Comparison of ENCODE assay signal across 1 cellular context in the genomic region with DNA sequence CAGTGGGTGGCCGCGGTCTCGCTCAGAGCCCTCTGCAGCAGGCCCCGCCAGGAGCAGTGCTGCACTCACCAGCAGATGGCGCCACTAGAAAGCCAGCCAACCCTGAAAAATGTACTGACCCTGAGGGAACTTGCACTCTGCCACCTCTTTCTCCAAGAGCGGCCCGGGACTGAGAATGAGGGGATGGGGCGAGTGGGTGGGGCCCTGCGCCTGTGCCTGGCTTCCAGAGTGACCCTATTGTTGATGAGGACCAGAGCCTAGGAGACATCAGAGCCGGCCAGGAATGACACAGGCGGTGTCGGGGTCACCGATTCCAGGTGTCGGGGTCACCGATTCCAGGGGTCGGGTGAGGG.
A peak's percentile ranks its signal among the peaks of the same experiment; 100 is the strongest.
TF ChIP-seq lines count a peak whose summit lies in the region.

No MANE protein-coding gene starts in this region.

TF ChIP-seq in K562, 482 proteins besides CTCF, POLR2A, EP300 and RAD21 (continued from another document):
- TF ChIP-seq, protein P1, sequence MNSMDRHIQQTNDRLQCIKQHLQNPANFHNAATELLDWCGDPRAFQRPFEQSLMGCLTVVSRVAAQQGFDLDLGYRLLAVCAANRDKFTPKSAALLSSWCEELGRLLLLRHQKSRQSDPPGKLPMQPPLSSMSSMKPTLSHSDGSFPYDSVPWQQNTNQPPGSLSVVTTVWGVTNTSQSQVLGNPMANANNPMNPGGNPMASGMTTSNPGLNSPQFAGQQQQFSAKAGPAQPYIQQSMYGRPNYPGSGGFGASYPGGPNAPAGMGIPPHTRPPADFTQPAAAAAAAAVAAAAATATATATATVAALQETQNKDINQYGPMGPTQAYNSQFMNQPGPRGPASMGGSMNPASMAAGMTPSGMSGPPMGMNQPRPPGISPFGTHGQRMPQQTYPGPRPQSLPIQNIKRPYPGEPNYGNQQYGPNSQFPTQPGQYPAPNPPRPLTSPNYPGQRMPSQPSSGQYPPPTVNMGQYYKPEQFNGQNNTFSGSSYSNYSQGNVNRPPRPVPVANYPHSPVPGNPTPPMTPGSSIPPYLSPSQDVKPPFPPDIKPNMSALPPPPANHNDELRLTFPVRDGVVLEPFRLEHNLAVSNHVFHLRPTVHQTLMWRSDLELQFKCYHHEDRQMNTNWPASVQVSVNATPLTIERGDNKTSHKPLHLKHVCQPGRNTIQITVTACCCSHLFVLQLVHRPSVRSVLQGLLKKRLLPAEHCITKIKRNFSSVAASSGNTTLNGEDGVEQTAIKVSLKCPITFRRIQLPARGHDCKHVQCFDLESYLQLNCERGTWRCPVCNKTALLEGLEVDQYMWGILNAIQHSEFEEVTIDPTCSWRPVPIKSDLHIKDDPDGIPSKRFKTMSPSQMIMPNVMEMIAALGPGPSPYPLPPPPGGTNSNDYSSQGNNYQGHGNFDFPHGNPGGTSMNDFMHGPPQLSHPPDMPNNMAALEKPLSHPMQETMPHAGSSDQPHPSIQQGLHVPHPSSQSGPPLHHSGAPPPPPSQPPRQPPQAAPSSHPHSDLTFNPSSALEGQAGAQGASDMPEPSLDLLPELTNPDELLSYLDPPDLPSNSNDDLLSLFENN (IDR thresholded peaks at IDR 0.05; ENCODE audit: low read depth in 2 of 2, low read length in 2 of 2): no peak
- TF ChIP-seq KLF16 (IDR thresholded peaks at IDR 0.05) (no peak), HDGF (IDR thresholded peaks at IDR 0.05) (peak; percentile 70; the same call in 1 of the 2 replicates), ZNF12 (CRISPR knock-in tag; IDR thresholded peaks at IDR 0.05) (0 out of 2 replicates have a peak, but pooled peaks have one; percentile 56), ZFX (CRISPR knock-in tag; IDR thresholded peaks at IDR 0.05) (0 out of 2 replicates have a peak, but pooled peaks have one; percentile 40), TBL1XR1 (IDR thresholded peaks at IDR 0.05; ENCODE audit: low read length in 2 of 2) (no peak), BRF1 (IDR thresholded peaks at IDR 0.05; ENCODE audit: borderline replicate concordance, extremely low read depth, insufficient read length) (no peak), CAMTA2 (CRISPR knock-in tag; conservative IDR thresholded peaks at IDR 0.05) (no peak), SP1 (CRISPR knock-in tag; IDR thresholded peaks at IDR 0.05) (no peak), KAT8 (IDR thresholded peaks at IDR 0.05; ENCODE audit: low read depth) (no peak), TEAD4 (IDR thresholded peaks at IDR 0.05; ENCODE audit: low read length) (0 out of 2 replicates have a peak, but pooled peaks have one; percentile 15), TEAD4 (CRISPR knock-in tag; IDR thresholded peaks at IDR 0.05; ENCODE audit: borderline replicate concordance) (no peak), CBFB (CRISPR knock-in tag; IDR thresholded peaks at IDR 0.05) (0 out of 2 replicates have a peak, but pooled peaks have one; percentile 27)
- TF ChIP-seq, protein P2, sequence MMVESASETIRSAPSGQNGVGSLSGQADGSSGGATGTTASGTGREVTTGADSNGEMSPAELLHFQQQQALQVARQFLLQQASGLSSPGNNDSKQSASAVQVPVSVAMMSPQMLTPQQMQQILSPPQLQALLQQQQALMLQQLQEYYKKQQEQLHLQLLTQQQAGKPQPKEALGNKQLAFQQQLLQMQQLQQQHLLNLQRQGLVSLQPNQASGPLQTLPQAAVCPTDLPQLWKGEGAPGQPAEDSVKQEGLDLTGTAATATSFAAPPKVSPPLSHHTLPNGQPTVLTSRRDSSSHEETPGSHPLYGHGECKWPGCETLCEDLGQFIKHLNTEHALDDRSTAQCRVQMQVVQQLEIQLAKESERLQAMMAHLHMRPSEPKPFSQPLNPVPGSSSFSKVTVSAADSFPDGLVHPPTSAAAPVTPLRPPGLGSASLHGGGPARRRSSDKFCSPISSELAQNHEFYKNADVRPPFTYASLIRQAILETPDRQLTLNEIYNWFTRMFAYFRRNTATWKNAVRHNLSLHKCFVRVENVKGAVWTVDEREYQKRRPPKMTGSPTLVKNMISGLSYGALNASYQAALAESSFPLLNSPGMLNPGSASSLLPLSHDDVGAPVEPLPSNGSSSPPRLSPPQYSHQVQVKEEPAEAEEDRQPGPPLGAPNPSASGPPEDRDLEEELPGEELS (CRISPR knock-in tag; IDR thresholded peaks at IDR 0.05; ENCODE audit: borderline replicate concordance): 0 out of 2 replicates have a peak, but pooled peaks have one; percentile 10
- TF ChIP-seq, protein P3, sequence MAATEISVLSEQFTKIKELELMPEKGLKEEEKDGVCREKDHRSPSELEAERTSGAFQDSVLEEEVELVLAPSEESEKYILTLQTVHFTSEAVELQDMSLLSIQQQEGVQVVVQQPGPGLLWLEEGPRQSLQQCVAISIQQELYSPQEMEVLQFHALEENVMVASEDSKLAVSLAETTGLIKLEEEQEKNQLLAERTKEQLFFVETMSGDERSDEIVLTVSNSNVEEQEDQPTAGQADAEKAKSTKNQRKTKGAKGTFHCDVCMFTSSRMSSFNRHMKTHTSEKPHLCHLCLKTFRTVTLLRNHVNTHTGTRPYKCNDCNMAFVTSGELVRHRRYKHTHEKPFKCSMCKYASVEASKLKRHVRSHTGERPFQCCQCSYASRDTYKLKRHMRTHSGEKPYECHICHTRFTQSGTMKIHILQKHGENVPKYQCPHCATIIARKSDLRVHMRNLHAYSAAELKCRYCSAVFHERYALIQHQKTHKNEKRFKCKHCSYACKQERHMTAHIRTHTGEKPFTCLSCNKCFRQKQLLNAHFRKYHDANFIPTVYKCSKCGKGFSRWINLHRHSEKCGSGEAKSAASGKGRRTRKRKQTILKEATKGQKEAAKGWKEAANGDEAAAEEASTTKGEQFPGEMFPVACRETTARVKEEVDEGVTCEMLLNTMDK (IDR thresholded peaks at IDR 0.05; ENCODE audit: borderline replicate concordance, insufficient read depth, low read depth, low read length, poor library complexity, severe bottlenecking): peak; percentile 56
